In genomic region chr14:89255852-89256251, GRCh38 we compare ENCODE assay signal across 14 cellular contexts.
"Had no signal": no experiment of that assay in that cellular context is flagged by ENCODE, and none has a peak within 500 bp of the region (broad histone marks: within the 10 kb centered on the region; RNA-seq: fewer than 3 reads in every experiment).

No MANE protein-coding gene starts in this region.

- H3K36me3 ChIP-seq: ovary, right lobe of liver had no signal

- H3K9me3 ChIP-seq: ovary, right lobe of liver, spleen, transverse colon had no signal

- H3K9me3 Mint-ChIP-seq: activated CD4-positive, alpha-beta memory T cell treated with anti-CD3 and anti-CD28 coated beads, Interleukin-2, amount 10 ng/mL, durations not matched to agents 7 days and 5 days; activated naive CD4-positive, alpha-beta T cell treated with anti-CD3 and anti-CD28 coated beads, Interleukin-2, amount 50 U/mL, for 24 hours; activated T-cell treated with anti-CD3 and anti-CD28 coated beads, Interleukin-2, amount 50 U/mL, for 4 hours; effector memory CD8-positive, alpha-beta T cell; T-helper 2 cell treated with Interferon-gamma antibody and Interleukin-4, amounts not matched to agents 5 μg/mL and 100 μg/mL, for 36 hours had no signal

- DNase-seq: activated CD4-positive, alpha-beta memory T cell treated with anti-CD3 and anti-CD28 coated beads, Interleukin-2, amount 10 ng/mL, durations not matched to agents 7 days and 5 days; activated CD8-positive, alpha-beta memory T cell treated with anti-CD3 and anti-CD28 coated beads, Interleukin-2, amount 10 ng/mL, durations not matched to agents 7 days and 5 days; activated T-cell treated with anti-CD3 and anti-CD28 coated beads, Interleukin-2, amount 50 U/mL, for 4 hours; effector memory CD8-positive, alpha-beta T cell; hypothalamus; midbrain; ovary; right lobe of liver; spleen; stimulated activated naive CD4-positive, alpha-beta T cell treated with Interleukin-2 at 50 U/mL for 16 hours; transverse colon had no signal

- H3K4me1 Mint-ChIP-seq: activated CD4-positive, alpha-beta memory T cell treated with anti-CD3 and anti-CD28 coated beads, Interleukin-2, amount 10 ng/mL, durations not matched to agents 7 days and 5 days had no signal

- H3K27me3 Mint-ChIP-seq: activated CD4-positive, alpha-beta memory T cell treated with anti-CD3 and anti-CD28 coated beads, Interleukin-2, amount 10 ng/mL, durations not matched to agents 7 days and 5 days; activated CD8-positive, alpha-beta memory T cell treated with anti-CD3 and anti-CD28 coated beads, Interleukin-2, amount 10 ng/mL, durations not matched to agents 7 days and 5 days; activated naive CD4-positive, alpha-beta T cell treated with anti-CD3 and anti-CD28 coated beads, Interleukin-2, amount 50 U/mL, for 24 hours; effector memory CD8-positive, alpha-beta T cell had no signal

- H3K4me3 Mint-ChIP-seq: activated CD4-positive, alpha-beta memory T cell treated with anti-CD3 and anti-CD28 coated beads, Interleukin-2, amount 10 ng/mL, durations not matched to agents 7 days and 5 days; activated CD8-positive, alpha-beta memory T cell treated with anti-CD3 and anti-CD28 coated beads, Interleukin-2, amount 10 ng/mL, durations not matched to agents 7 days and 5 days; activated naive CD4-positive, alpha-beta T cell treated with anti-CD3 and anti-CD28 coated beads, Interleukin-2, amount 50 U/mL, for 24 hours; activated T-cell treated with anti-CD3 and anti-CD28 coated beads, Interleukin-2, amount 50 U/mL, for 4 hours; effector memory CD8-positive, alpha-beta T cell; T-helper 2 cell treated with Interferon-gamma antibody and Interleukin-4, amounts not matched to agents 5 μg/mL and 100 μg/mL, for 36 hours had no signal

- H3K4me3 ChIP-seq: ovary, right lobe of liver, SK-N-MC, spleen, transverse colon had no signal

- H3K27ac Mint-ChIP-seq: activated CD4-positive, alpha-beta memory T cell treated with anti-CD3 and anti-CD28 coated beads, Interleukin-2, amount 10 ng/mL, durations not matched to agents 7 days and 5 days; activated CD8-positive, alpha-beta memory T cell treated with anti-CD3 and anti-CD28 coated beads, Interleukin-2, amount 10 ng/mL, durations not matched to agents 7 days and 5 days; activated naive CD4-positive, alpha-beta T cell treated with anti-CD3 and anti-CD28 coated beads, Interleukin-2, amount 50 U/mL, for 24 hours; T-helper 2 cell treated with Interferon-gamma antibody and Interleukin-4, amounts not matched to agents 5 μg/mL and 100 μg/mL, for 36 hours had no signal

- H3K27ac ChIP-seq: ovary, right lobe of liver, SK-N-MC, spleen, transverse colon had no signal

- H3K27me3 ChIP-seq: ovary, right lobe of liver, spleen, transverse colon had no signal

- ATAC-seq: activated CD8-positive, alpha-beta memory T cell treated with anti-CD3 and anti-CD28 coated beads, Interleukin-2, amount 10 ng/mL, durations not matched to agents 7 days and 5 days; activated T-cell treated with anti-CD3 and anti-CD28 coated beads, Interleukin-2, amount 50 U/mL, for 4 hours; effector memory CD8-positive, alpha-beta T cell; right lobe of liver had no signal
